11 cellular contexts compared by ENCODE assay signal in genomic region chr12:115895247-115895646, GRCh38.
DNase-seq lines count a peak whose midpoint lies in the region; ATAC-seq and TF ChIP-seq lines count a peak whose summit lies in the region.
"Had no signal": no experiment of that assay in that cellular context is flagged by ENCODE, and none has a peak within 500 bp of the region (broad histone marks: within the 10 kb centered on the region; RNA-seq: fewer than 3 reads in every experiment).

No MANE protein-coding gene starts in this region.

- H3K9me3 ChIP-seq in left ventricle myocardium inferior (replicated peaks): no peaks in the 10 kb centered on the region
- H3K9me3 ChIP-seq: uterus had no signal

- no peaks in the 10 kb centered on the region for H3K36me3 Mint-ChIP-seq in activated CD4-positive, alpha-beta T cell treated with anti-CD3 and anti-CD28 coated beads for 36 hours (ENCODE audit: low read depth)
- no peaks in the 10 kb centered on the region for H3K36me3 Mint-ChIP-seq in progenitor cell of endocrine pancreas (ENCODE audit: insufficient read depth)

- intact Hi-C loops in activated CD4-positive, alpha-beta T cell treated with anti-CD3 and anti-CD28 coated beads for 36 hours (cut with DNase I, micrococcal nuclease): no loop called here
- intact Hi-C loops in left ventricle myocardium inferior (cut with micrococcal nuclease): no loop called here

- DNase-seq in activated CD4-positive, alpha-beta T cell treated with anti-CD3 and anti-CD28 coated beads for 36 hours: peak; percentile 31
- DNase-seq in activated CD4-positive, alpha-beta T cell treated with anti-CD3 and anti-CD28 coated beads, Interleukin-2, amount 50 U/mL, for 1 hour: no peak
- DNase-seq in LHCN-M2 (ENCODE audit: low read depth): peak; percentile 6
- peak; percentile 14 for DNase-seq in dermis blood vessel endothelial cell
- DNase-seq in progenitor cell of endocrine pancreas (ENCODE audit: low spot score, unreplicated experiment): no peak
- no peak for DNase-seq in cortex of kidney (lab: John Stamatoyannopoulos, UW)
- no peak for DNase-seq in left ventricle myocardium inferior
- DNase-seq: CD4-positive, alpha-beta T cell; NCI-H446; uterus had no signal

- peak; percentile 44 for TF ChIP-seq CTCF in progenitor cell of endocrine pancreas (IDR thresholded peaks at IDR 0.05; ENCODE audit: unreplicated experiment)
- TF ChIP-seq CTCF in left ventricle myocardium inferior (IDR thresholded peaks at IDR 0.05; ENCODE audit: borderline replicate concordance): no peak

- peaks cover 8% of the 10 kb centered on the region for H3K27me3 ChIP-seq in left ventricle myocardium inferior (ENCODE audit: low read depth)
- H3K27me3 ChIP-seq: uterus had no signal

- ATAC-seq in activated CD4-positive, alpha-beta T cell treated with anti-CD3 and anti-CD28 coated beads for 36 hours: no peak
- no peak for ATAC-seq in GM21786 (IDR thresholded peaks at IDR 0.05; ENCODE audit: unreplicated experiment)

- H3K27ac Mint-ChIP-seq in activated CD4-positive, alpha-beta T cell treated with anti-CD3 and anti-CD28 coated beads for 36 hours: no peak overlapping the region
- no peak overlapping the region for H3K27ac Mint-ChIP-seq in progenitor cell of endocrine pancreas
- H3K27ac Mint-ChIP-seq: CD4-positive, alpha-beta T cell had no signal

- H3K27me3 Mint-ChIP-seq in activated CD4-positive, alpha-beta T cell treated with anti-CD3 and anti-CD28 coated beads for 36 hours: peaks cover 13% of the 10 kb centered on the region
- no peaks in the 10 kb centered on the region for H3K27me3 Mint-ChIP-seq in progenitor cell of endocrine pancreas

- no peaks in the 10 kb centered on the region for H3K4me1 Mint-ChIP-seq in activated CD4-positive, alpha-beta T cell treated with anti-CD3 and anti-CD28 coated beads for 36 hours
- H3K4me1 Mint-ChIP-seq in progenitor cell of endocrine pancreas (ENCODE audit: low read depth): peaks cover 6% of the 10 kb centered on the region

- H3K27ac ChIP-seq in left ventricle myocardium inferior (replicated peaks): no peak overlapping the region
- H3K27ac ChIP-seq: uterus had no signal

- no peaks in the 10 kb centered on the region for H3K36me3 ChIP-seq in left ventricle myocardium inferior
- H3K36me3 ChIP-seq: uterus had no signal

- CTCF ChIA-PET in activated CD4-positive, alpha-beta T cell treated with anti-CD3 and anti-CD28 coated beads for 36 hours (lab: Charles Lee): interaction anchor here (0.8 to 1.1 kb wide), 2 partner anchors 10 to 27 kb away, joined by 3 to 4 read pairs; no protein-coding TSS in a partner anchor

- no peak overlapping the region for H3K4me3 Mint-ChIP-seq in activated CD4-positive, alpha-beta T cell treated with anti-CD3 and anti-CD28 coated beads for 36 hours
- no peak overlapping the region for H3K4me3 Mint-ChIP-seq in progenitor cell of endocrine pancreas (ENCODE audit: low read depth)
- H3K4me3 Mint-ChIP-seq: CD4-positive, alpha-beta T cell had no signal

- no peaks in the 10 kb centered on the region for H3K4me1 ChIP-seq in left ventricle myocardium inferior
- H3K4me1 ChIP-seq: uterus had no signal

- POLR2A ChIA-PET in activated CD4-positive, alpha-beta T cell treated with anti-CD3 and anti-CD28 coated beads for 36 hours (lab: Charles Lee): interaction anchor here (0.6 kb wide), 1 partner anchor 829 kb away, joined by 3 read pairs; no protein-coding TSS in a partner anchor

- H3K4me3 ChIP-seq in left ventricle myocardium inferior: no peak overlapping the region
- H3K4me3 ChIP-seq: uterus had no signal

- H3K9me3 Mint-ChIP-seq in activated CD4-positive, alpha-beta T cell treated with anti-CD3 and anti-CD28 coated beads for 36 hours (ENCODE audit: low read depth): no peaks in the 10 kb centered on the region
- peaks cover 5% of the 10 kb centered on the region for H3K9me3 Mint-ChIP-seq in progenitor cell of endocrine pancreas (ENCODE audit: low read depth)

Comparison
In these comparisons a context has a peak if more than half of its experiments do, and no peak if none do; other contexts are left out.
1. DNase-seq: peak in activated CD4-positive, alpha-beta T cell treated with anti-CD3 and anti-CD28 coated beads for 36 hours (single experiment), LHCN-M2 (single experiment) and dermis blood vessel endothelial cell (single experiment); none in activated CD4-positive, alpha-beta T cell treated with anti-CD3 and anti-CD28 coated beads, Interleukin-2, amount 50 U/mL, for 1 hour (single experiment), progenitor cell of endocrine pancreas (single experiment), cortex of kidney (single experiment) and left ventricle myocardium inferior (single experiment).